19 cellular contexts compared by ENCODE assay signal in genomic region chrX:1902901-1903379, GRCh38.
"Had no signal": no experiment of that assay in that cellular context is flagged by ENCODE, and none has a peak within 500 bp of the region (broad histone marks: within the 10 kb centered on the region; RNA-seq: fewer than 3 reads in every experiment).

No MANE protein-coding gene starts in this region.

- ATAC-seq: effector memory CD8-positive, alpha-beta T cell; naive thymus-derived CD8-positive, alpha-beta T cell; psoas muscle; right cardiac atrium had no signal

- H3K27ac ChIP-seq: esophagus squamous epithelium, ovary, psoas muscle, skin epidermis, tibial nerve had no signal

- H3K9me3 ChIP-seq: ovary, psoas muscle had no signal

- DNase-seq: activated CD4-positive, alpha-beta T cell treated with anti-CD3 and anti-CD28 coated beads, Interleukin-2, amount 50 U/mL, for 4 hours; activated naive CD4-positive, alpha-beta T cell treated with Interleukin-2 at 50 U/mL for 16 hours; activated naive CD8-positive, alpha-beta T cell treated with anti-CD3 and anti-CD28 coated beads, Interleukin-2, amount 10 ng/mL, durations not matched to agents 7 days and 5 days; activated T-cell treated with anti-CD3 and anti-CD28 coated beads for 4 hours; caudate nucleus; effector memory CD8-positive, alpha-beta T cell; esophagus squamous epithelium; left cardiac atrium; mesendoderm; naive thymus-derived CD8-positive, alpha-beta T cell; ovary; psoas muscle; right cardiac atrium; stimulated activated CD4-positive, alpha-beta T cell treated with anti-CD3 and anti-CD28 coated beads, Interleukin-15, amount 100 ng/mL, for 24 hours; stimulated activated CD4-positive, alpha-beta T cell treated with anti-CD3 and anti-CD28 coated beads, Interleukin-2, amount 100 ng/mL, for 48 hours had no signal

- H3K36me3 ChIP-seq: esophagus squamous epithelium, ovary, tibial nerve had no signal

- H3K4me3 ChIP-seq: esophagus squamous epithelium, ovary, psoas muscle, skin epidermis, tibial nerve had no signal

- H3K27me3 ChIP-seq: ovary, tibial nerve had no signal

- H3K4me1 ChIP-seq: esophagus squamous epithelium, psoas muscle, tibial nerve had no signal

- FAIRE-seq: islet of Langerhans, urothelium cell line had no signal
